8 cellular contexts compared by ENCODE assay signal in genomic region chr12:65742481-65742971, GRCh38.
DNase-seq lines count a peak whose midpoint lies in the region; ATAC-seq and TF ChIP-seq lines count a peak whose summit lies in the region.

No MANE protein-coding gene starts in this region.

- no peak overlapping the region for H2BK120ac ChIP-seq in H9 (ENCODE audit: low read depth, low read length, poor library complexity, severe bottlenecking)

- no peak for DNase-seq in H9
- DNase-seq in amniotic epithelial cell (ENCODE audit: low read depth), result peak; percentile 9
- DNase-seq in hepatic stellate cell (ENCODE audit: low spot score), result peak; percentile 82
- DNase-seq in GM19238 (ENCODE audit: insufficient read length, low spot score), result no peak
- DNase-seq in SIG-M5 (lab: John Stamatoyannopoulos, UW), result no peak

- no peaks in the 10 kb centered on the region for H3K79me2 ChIP-seq in H9 (ENCODE audit: insufficient read depth, low read length)

- H2AFZ ChIP-seq in H9 (ENCODE audit: low read length), result no peak overlapping the region

- H3K27me3 Mint-ChIP-seq in H9 (ENCODE audit: low read depth), result peaks cover 39% of the 10 kb centered on the region

- ATAC-seq in HG02798 (IDR thresholded peaks at IDR 0.05; ENCODE audit: poor library complexity, unreplicated experiment) (no peak), GM21515 (IDR thresholded peaks at IDR 0.05; ENCODE audit: unreplicated experiment) (no peak)

- H4K20me1 ChIP-seq in H9 (ENCODE audit: control insufficient read depth, insufficient read depth, insufficient read length), result no peaks in the 10 kb centered on the region

- H3K27me3 ChIP-seq in H9 (ENCODE audit: insufficient read depth, low read length), result no peaks in the 10 kb centered on the region

- no peak overlapping the region for H4K91ac ChIP-seq in H9 (ENCODE audit: insufficient read length, low read depth, low read length)

- no peaks in the 10 kb centered on the region for H3K9me3 ChIP-seq in H9 (ENCODE audit: control insufficient read depth, low read depth, low read length)

- no peak overlapping the region for H3K23ac ChIP-seq in H9 (ENCODE audit: insufficient read length, low read depth, low read length)

- H3K27ac ChIP-seq in H9 (ENCODE audit: insufficient read length, low read depth, low read length), result no peak overlapping the region
- H3K27ac ChIP-seq in skin epidermis, result peak overlapping the region in 4 of 21 experiments; percentile 7 to 74 (median 60)

- H4K5ac ChIP-seq in H9 (ENCODE audit: insufficient read length, low read depth, low read length), result no peak overlapping the region

- peak overlapping the region; percentile 44 to 63 (median 48) for H3K4me3 ChIP-seq in skin epidermis

- H3K4me1 Mint-ChIP-seq in H9, result peaks cover 19 to 23% of the 10 kb centered on the region in 2 experiments

- H2BK5ac ChIP-seq in H9 (ENCODE audit: insufficient read length, low read length), result no peak overlapping the region

- no peak overlapping the region for H3T11ph ChIP-seq in H9 (ENCODE audit: low read length)

- WGBS in H9 (ENCODE audit: extremely low coverage, insufficient read length, low lambda C conversion rate), result no CpG with 5 or more reads among the region's 36 CpGs

- no peak overlapping the region for H2AK5ac ChIP-seq in H9 (ENCODE audit: insufficient read length, low read length)

- H3K4ac ChIP-seq in H9 (ENCODE audit: low read depth, low read length), result no peak overlapping the region

- no peak overlapping the region for H2BK12ac ChIP-seq in H9 (ENCODE audit: insufficient read length, low read depth, low read length)

- no peak overlapping the region for H3K9ac ChIP-seq in H9 (ENCODE audit: extremely low read depth, insufficient read length, low read length)

- H3K56ac ChIP-seq in H9 (ENCODE audit: insufficient read length, low read depth, low read length), result no peak overlapping the region

- no peak overlapping the region for H3K14ac ChIP-seq in H9 (ENCODE audit: insufficient read depth, low read length)

- H2BK15ac ChIP-seq in H9 (ENCODE audit: low read depth, low read length), result no peak overlapping the region

- H3K4me2 ChIP-seq in H9 (ENCODE audit: insufficient read depth, insufficient read length, low read length), result peak overlapping the region; percentile 46

- no peaks in the 10 kb centered on the region; a peak in 1 of 7 replicates for H3K36me3 Mint-ChIP-seq in H9 (ENCODE audit: insufficient read depth in 1 of 3, low read depth in 3 of 3)

- H3K79me1 ChIP-seq in H9 (ENCODE audit: insufficient read depth, low read depth, low read length, poor library complexity, severe bottlenecking), result no peaks in the 10 kb centered on the region

- peak overlapping the region; percentile 79 to 85 for H3K4me3 Mint-ChIP-seq in H9

- H3K23me2 ChIP-seq in H9 (ENCODE audit: insufficient read length, low read depth, low read length, poor library complexity, severe bottlenecking), result peaks cover 12% of the 10 kb centered on the region

- H3K9me3 Mint-ChIP-seq in H9, result peaks cover 0 to 2% of the 10 kb centered on the region in 2 experiments; a peak in 3 of 5 replicates

- H4K8ac ChIP-seq in H9 (replicated peaks; ENCODE audit: insufficient read length, low read depth, low read length), result no peak overlapping the region

- no peak overlapping the region for H2BK20ac ChIP-seq in H9 (ENCODE audit: low read depth, low read length, poor library complexity, severe bottlenecking)

- no peak for TF ChIP-seq CTCF in H9 (conservative IDR thresholded peaks at IDR 0.05)

- peaks cover 4% of the 10 kb centered on the region; the same call in 1 of the 2 replicates for H3K4me1 ChIP-seq in H9 (ENCODE audit: insufficient read depth, low read length)

- no peak overlapping the region for H3K18ac ChIP-seq in H9 (ENCODE audit: insufficient read length, low read depth, low read length)

- H3K27ac Mint-ChIP-seq in H9, result peak overlapping the region in 1 of 3 experiments; percentile 94; a peak in 4 of 7 replicates

Comparison
In these comparisons a context has a peak if more than half of its experiments do, and no peak if none do; other contexts are left out.
1. DNase-seq: peak in amniotic epithelial cell (single experiment) and hepatic stellate cell (single experiment); none in H9 (single experiment), GM19238 (single experiment) and SIG-M5 (single experiment).